8 cellular contexts compared by ENCODE assay signal in the genomic region with DNA sequence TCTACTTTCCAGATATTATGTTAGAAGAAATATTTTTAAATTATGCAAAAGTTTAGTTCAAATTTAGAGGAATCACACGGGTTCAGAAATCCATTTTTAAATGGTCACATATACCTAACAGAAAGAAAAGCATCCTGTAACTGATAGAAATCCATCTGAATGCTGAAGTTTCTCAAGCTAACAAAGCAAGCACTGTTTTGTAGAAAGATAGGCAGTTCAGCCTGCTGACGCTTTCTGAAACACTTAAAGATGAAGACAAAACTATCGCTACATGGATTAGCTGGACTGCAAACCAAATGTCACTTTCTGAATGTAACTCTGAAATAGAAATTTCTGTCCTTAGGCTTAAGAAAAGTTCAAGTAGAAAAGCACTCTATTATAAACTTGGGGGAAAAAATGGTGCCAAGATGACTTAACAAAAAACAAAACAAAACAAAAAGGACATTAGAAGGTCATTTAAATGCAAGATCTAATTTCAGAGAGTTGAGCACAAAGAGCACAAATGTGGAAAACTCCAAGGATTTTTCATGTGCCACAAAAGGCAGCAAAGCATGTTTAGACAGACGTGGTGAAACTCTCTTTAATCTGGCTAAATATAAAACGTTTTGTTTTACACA. TPM values are rescaled to one million over a fixed set of nuclear protein-coding genes. Genes with fewer than 3 reads are reported as not detected.
DNase-seq lines count a peak whose midpoint lies in the region; ATAC-seq and TF ChIP-seq lines count a peak whose summit lies in the region.

No MANE protein-coding gene starts in this region.

- TF ChIP-seq CTCF in HCT116 (IDR thresholded peaks at IDR 0.05 in 2 of 3, conservative IDR thresholded peaks at IDR 0.05 in 1 of 3; ENCODE audit: borderline replicate concordance in 1 of 3, insufficient read depth in 1 of 3, low read depth in 2 of 3, low read length in 2 of 3) (no peak), WTC11 (IDR thresholded peaks at IDR 0.05) (no peak), omental fat pad (IDR thresholded peaks at IDR 0.05) (no peak)

- H3K4me3 Mint-ChIP-seq in WTC11, result peak overlapping the region; percentile 83

- H3K4me3 ChIP-seq in HCT116 (replicated peaks in 1 of 2; ENCODE audit: low read depth in 1 of 2, low read length in 2 of 2) (peak overlapping the region; percentile 64 to 71), right cardiac atrium (ENCODE audit: low read length) (peak overlapping the region; percentile 74), skeletal muscle satellite cell (ENCODE audit: low read length) (peak overlapping the region; percentile 94)

- no peaks in the 10 kb centered on the region for H3K9me2 ChIP-seq in HCT116 (ENCODE audit: insufficient read depth)

- H3K4me2 ChIP-seq in HCT116 (ENCODE audit: low read length) (peak overlapping the region; percentile 89), skeletal muscle satellite cell (ENCODE audit: low read length) (peak overlapping the region; percentile 92)

- H3K27ac ChIP-seq in HCT116 (ENCODE audit: low read depth, low read length), result peak overlapping the region; percentile 69; the same call in 1 of the 2 replicates
- H3K27ac ChIP-seq in right cardiac atrium (ENCODE audit: low read length), result peak overlapping the region; percentile 98

- H3K9me3 Mint-ChIP-seq in WTC11, result no peaks in the 10 kb centered on the region

- intact Hi-C loops in HCT116 (cut with micrococcal nuclease), result no loop called here
- intact Hi-C loops in right cardiac atrium (cut with DNase I), result no loop called here

- CTCF ChIA-PET in HCT116 (lab: Charles Lee), result interaction anchor here (0.7 to 1.3 kb wide), 3 partner anchors 94 to 383 kb away, joined by 3 to 5 read pairs (median 3); no protein-coding TSS in a partner anchor
- CTCF ChIA-PET in WTC11 (lab: Charles Lee), result interaction anchor here (1.0 to 2.7 kb wide), 7 partner anchors 15 to 418 kb away, joined by 3 to 43 read pairs (median 10); no protein-coding TSS in a partner anchor

- WGBS in right cardiac atrium, result 4% methylated on average over 5 of the region's 5 CpGs

- ATAC-seq in HCT116, result no peak
- no peak for ATAC-seq in WTC11
- ATAC-seq in right cardiac atrium, result no peak
- no peak for ATAC-seq in omental fat pad (ENCODE audit: low FRiP score)

- H3K27ac Mint-ChIP-seq in WTC11, result peak overlapping the region; percentile 97

- H3K27me3 ChIP-seq in HCT116 (ENCODE audit: insufficient read depth, low read length) (no peaks in the 10 kb centered on the region), right cardiac atrium (ENCODE audit: control insufficient read depth, insufficient read depth) (no peaks in the 10 kb centered on the region), skeletal muscle satellite cell (ENCODE audit: control insufficient read depth, insufficient read depth, low read length) (no peaks in the 10 kb centered on the region)

- peaks cover 9 to 20% of the 10 kb centered on the region in 2 experiments; a peak in 3 of 4 replicates for H3K4me1 ChIP-seq in HCT116 (ENCODE audit: control insufficient read depth in 1 of 2, insufficient read depth in 2 of 2, low read length in 2 of 2)
- no peaks in the 10 kb centered on the region for H3K4me1 ChIP-seq in right cardiac atrium (ENCODE audit: control insufficient read depth, insufficient read depth, low read length)
- peaks cover 47% of the 10 kb centered on the region for H3K4me1 ChIP-seq in skeletal muscle satellite cell (ENCODE audit: control insufficient read depth, insufficient read depth, low read length)

- TF ChIP-seq POLR2A in HCT116 (IDR thresholded peaks at IDR 0.05; ENCODE audit: borderline replicate concordance, extremely low read depth, insufficient read depth, insufficient read length), result no peak

- H3K79me2 ChIP-seq in HCT116 (ENCODE audit: insufficient read depth, low read length), result no peaks in the 10 kb centered on the region

- RAD21 ChIA-PET in HCT116 (lab: Charles Lee; ENCODE audit: low non-redundant PET in 1 of 2, low total read pairs in 2 of 2, uncharacterized antibody in 2 of 2, unreplicated experiment in 2 of 2), result no interaction called here

- H3K36me3 Mint-ChIP-seq in WTC11, result no peaks in the 10 kb centered on the region

- no peak for TF ChIP-seq RAD21 in HCT116 (IDR thresholded peaks at IDR 0.05; ENCODE audit: low read depth)

- H2AFZ ChIP-seq in HCT116 (ENCODE audit: low read depth, low read length, poor library complexity, severe bottlenecking), result peak overlapping the region; percentile 55

- no TSS peak for BruUV-seq in HCT116 (replicated peaks; lab: Mats Ljungman, UMichigan)

- no peaks in the 10 kb centered on the region for H4K20me1 ChIP-seq in HCT116 (ENCODE audit: insufficient read depth)

- no peaks in the 10 kb centered on the region for H3K9me3 ChIP-seq in HCT116 (ENCODE audit: control insufficient read depth in 1 of 2, insufficient read depth in 1 of 2, low read depth in 1 of 2, low read length in 2 of 2)
- H3K9me3 ChIP-seq in right cardiac atrium (ENCODE audit: control insufficient read depth, low read length), result no peaks in the 10 kb centered on the region
- H3K9me3 ChIP-seq in skeletal muscle satellite cell (replicated peaks; ENCODE audit: low read length), result no peaks in the 10 kb centered on the region

- peaks cover 59% of the 10 kb centered on the region for H3K4me1 Mint-ChIP-seq in WTC11

- DNase-seq in HCT116 (ENCODE audit: low read depth, low spot score) (no peak), WTC11 (ENCODE audit: low spot score) (no peak), right cardiac atrium (no peak), HK-2 (ENCODE audit: unreplicated experiment) (no peak), omental fat pad (ENCODE audit: low spot score) (no peak), RPMI8226 (no peak)
- DNase-seq in effector CD4-positive, alpha-beta T cell, result no peak

- H3K9ac ChIP-seq in HCT116 (ENCODE audit: low read length) (peak overlapping the region; percentile 70), skeletal muscle satellite cell (ENCODE audit: low read depth, low read length) (peak overlapping the region; percentile 87)

- peaks cover 16% of the 10 kb centered on the region for H3K27me3 Mint-ChIP-seq in WTC11 (ENCODE audit: low read depth)

- no peaks in the 10 kb centered on the region for H3K36me3 ChIP-seq in HCT116 (ENCODE audit: control insufficient read depth in 1 of 2, insufficient read depth in 2 of 2, low read length in 2 of 2)
- peaks cover 3% of the 10 kb centered on the region for H3K36me3 ChIP-seq in skeletal muscle satellite cell (ENCODE audit: insufficient read depth, low read length)

- POLR2A ChIA-PET in HCT116 (lab: Charles Lee) (no interaction called here), WTC11 (lab: Charles Lee) (interaction anchor here (0.6 to 1.3 kb wide), 4 partner anchors 25 to 185 kb away, joined by 3 to 6 read pairs (median 4); no protein-coding TSS in a partner anchor)

TF ChIP-seq in HCT116, 20 proteins besides CTCF, POLR2A, EP300 and RAD21 (continues in another document):
- TF ChIP-seq SIN3A (IDR thresholded peaks at IDR 0.05; ENCODE audit: low read depth), result no peak
- no peak for TF ChIP-seq ZNF274 (IDR thresholded peaks at IDR 0.05; ENCODE audit: low read depth, low read length)

TF ChIP-seq in WTC11, 78 proteins besides CTCF, POLR2A, EP300 and RAD21 (continues in another document):
- TF ChIP-seq ZNF232 (CRISPR knock-in tag; IDR thresholded peaks at IDR 0.05) (no peak), JUN (CRISPR knock-in tag; IDR thresholded peaks at IDR 0.05) (no peak), FOXP4 (CRISPR knock-in tag; IDR thresholded peaks at IDR 0.05) (no peak)

RNA-seq across cellular contexts. Expression of gene PLOD2, which starts 1.3 kb away (rescaled TPM):
- total RNA-seq in HCT116 (2021; ENCODE audit: unreplicated experiment) (25.8 TPM), WTC11 (2021) (36.6 to 40.7 TPM (median 39.3 TPM) in 3 replicates), right cardiac atrium (10 to 100 TPM; 26.8 to 30.8 (median 30.5) TPM), omental fat pad (100 to 1,000 TPM in 3 of 4 donors, 10 to 100 TPM in 1; 35.3 to 180 (median 107) TPM)
- polyA plus RNA-seq in HCT116 (2012), result 15.3 and 20.7 TPM in 2 replicates
- polyA plus RNA-seq in right cardiac atrium, result 20.3 TPM
- 367 and 428 TPM in 2 replicates for total RNA-seq in skeletal muscle satellite cell (2012; rRNA removed)
